Comparison of ENCODE assay signal across 20 cellular contexts in genomic region chr9:131122158-131122557, GRCh38. TPM values are rescaled to one million over a fixed set of nuclear protein-coding genes. Genes with fewer than 3 reads are reported as not detected.
"Had no signal": no experiment of that assay in that cellular context is flagged by ENCODE, and none has a peak within 500 bp of the region (broad histone marks: within the 10 kb centered on the region; RNA-seq: fewer than 3 reads in every experiment).

No MANE protein-coding gene starts in this region.

- DNase-seq: activated CD4-positive, alpha-beta T cell treated with anti-CD3 and anti-CD28 coated beads, Interleukin-2, amount 50 U/mL, for 48 hours; activated CD4-positive, CD25-positive, alpha-beta regulatory T cell treated with anti-CD3 and anti-CD28 coated beads, Interleukin-2, amount 50 U/mL, for 72 hours; activated CD8-positive, alpha-beta memory T cell treated with anti-CD3 and anti-CD28 coated beads, Interleukin-2, amount 10 ng/mL, durations not matched to agents 7 days and 5 days; activated naive CD8-positive, alpha-beta T cell treated with anti-CD3 and anti-CD28 coated beads for 36 hours; activated T-cell treated with anti-CD3 and anti-CD28 coated beads, Interleukin-2, amount 50 U/mL, for 4 hours; amygdala; effector CD4-positive, alpha-beta T cell; foreskin melanocyte; heart right ventricle; mesendoderm; psoas muscle; T-helper 9 cell had no signal

- H3K4me3 Mint-ChIP-seq: activated CD8-positive, alpha-beta memory T cell treated with anti-CD3 and anti-CD28 coated beads, Interleukin-2, amount 10 ng/mL, durations not matched to agents 7 days and 5 days; activated naive CD8-positive, alpha-beta T cell treated with anti-CD3 and anti-CD28 coated beads for 36 hours; activated T-cell treated with anti-CD3 and anti-CD28 coated beads, Interleukin-2, amount 50 U/mL, for 4 hours; central memory CD8-positive, alpha-beta T cell; stimulated activated naive CD8-positive, alpha-beta T cell treated with anti-CD3 and anti-CD28 coated beads, Interleukin-15, Interleukin-2, amounts not matched to agents 100 ng/mL and 50 ng/mL, for 24 hours had no signal

- H3K4me3 ChIP-seq: coronary artery, heart right ventricle, psoas muscle, suprapubic skin had no signal

- ATAC-seq: activated CD8-positive, alpha-beta memory T cell treated with anti-CD3 and anti-CD28 coated beads, Interleukin-2, amount 10 ng/mL, durations not matched to agents 7 days and 5 days; activated T-cell treated with anti-CD3 and anti-CD28 coated beads, Interleukin-2, amount 50 U/mL, for 4 hours; heart right ventricle; psoas muscle; sciatic nerve had no signal

- H3K27ac ChIP-seq: coronary artery, heart right ventricle, psoas muscle, suprapubic skin had no signal

- FAIRE-seq: islet of Langerhans had no signal

- H3K27ac Mint-ChIP-seq: activated CD8-positive, alpha-beta memory T cell treated with anti-CD3 and anti-CD28 coated beads, Interleukin-2, amount 10 ng/mL, durations not matched to agents 7 days and 5 days; activated naive CD8-positive, alpha-beta T cell treated with anti-CD3 and anti-CD28 coated beads for 36 hours; stimulated activated naive CD8-positive, alpha-beta T cell treated with anti-CD3 and anti-CD28 coated beads, Interleukin-15, Interleukin-2, amounts not matched to agents 100 ng/mL and 50 ng/mL, for 24 hours had no signal

- H3K9me3 Mint-ChIP-seq: activated naive CD8-positive, alpha-beta T cell treated with anti-CD3 and anti-CD28 coated beads for 36 hours; activated T-cell treated with anti-CD3 and anti-CD28 coated beads, Interleukin-2, amount 50 U/mL, for 4 hours; central memory CD8-positive, alpha-beta T cell; stimulated activated naive CD8-positive, alpha-beta T cell treated with anti-CD3 and anti-CD28 coated beads, Interleukin-15, Interleukin-2, amounts not matched to agents 100 ng/mL and 50 ng/mL, for 24 hours had no signal

- H3K9me3 ChIP-seq: heart right ventricle, psoas muscle, suprapubic skin had no signal

- H3K36me3 Mint-ChIP-seq: brain had no signal

RNA-seq across cellular contexts. Expression of gene AIF1L, which starts 25.8 kb away (rescaled TPM):
- total RNA-seq: osteoblast had no signal
